1 cellular context compared by ENCODE assay signal in genomic region chr12:5758347-5758746, GRCh38.
TF ChIP-seq lines count a peak whose summit lies in the region.

No MANE protein-coding gene starts in this region.

TF ChIP-seq in WTC11, 78 proteins besides CTCF, POLR2A, EP300 and RAD21 (continued from another document):
- no peak for TF ChIP-seq E2F1 (CRISPR knock-in tag; IDR thresholded peaks at IDR 0.05)
- no peak for TF ChIP-seq OVOL2 (CRISPR knock-in tag; IDR thresholded peaks at IDR 0.05; ENCODE audit: borderline replicate concordance)
- no peak for TF ChIP-seq NR3C1 (CRISPR knock-in tag; conservative IDR thresholded peaks at IDR 0.05; ENCODE audit: low read depth)
- no peak for TF ChIP-seq ZNF263 (CRISPR knock-in tag; IDR thresholded peaks at IDR 0.05; ENCODE audit: low read depth)
- no peak for TF ChIP-seq FOXK1 (CRISPR knock-in tag; IDR thresholded peaks at IDR 0.05)
- TF ChIP-seq CREB1 (CRISPR knock-in tag; IDR thresholded peaks at IDR 0.05) = no peak
- TF ChIP-seq NR2C2 (CRISPR knock-in tag; IDR thresholded peaks at IDR 0.05) = no peak
- no peak for TF ChIP-seq GTF2I (CRISPR knock-in tag; conservative IDR thresholded peaks at IDR 0.05)
- no peak for TF ChIP-seq MLX (CRISPR knock-in tag; IDR thresholded peaks at IDR 0.05)
- no peak for TF ChIP-seq AR (CRISPR knock-in tag; IDR thresholded peaks at IDR 0.05)
- no peak for TF ChIP-seq TCF7 (CRISPR knock-in tag; IDR thresholded peaks at IDR 0.05; ENCODE audit: low read depth)
- no peak for TF ChIP-seq ZNF512 (CRISPR knock-in tag; IDR thresholded peaks at IDR 0.05; ENCODE audit: borderline replicate concordance)
- no peak for TF ChIP-seq IRF1 (CRISPR knock-in tag; IDR thresholded peaks at IDR 0.05)
- TF ChIP-seq PRDM15 (CRISPR knock-in tag; IDR thresholded peaks at IDR 0.05) = no peak
